25 cellular contexts compared by ENCODE assay signal in the genomic region with DNA sequence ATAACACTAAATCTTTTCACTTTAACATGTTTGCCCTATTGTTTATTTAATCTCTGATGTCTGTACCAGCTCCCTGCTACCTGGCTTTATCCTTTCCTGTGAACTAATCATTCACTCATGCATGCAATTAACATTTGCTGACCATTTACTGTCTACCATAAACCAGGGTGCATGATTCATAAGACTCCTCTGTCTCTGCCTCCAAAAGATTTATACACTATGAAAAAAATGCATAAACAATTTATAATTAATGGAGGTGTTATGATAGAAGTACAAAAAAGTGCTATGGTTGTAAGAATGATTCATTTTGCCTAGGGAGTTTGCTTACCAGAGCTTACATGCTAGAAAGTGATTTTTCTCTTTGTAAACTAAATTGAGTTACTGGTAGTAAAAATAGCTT.
"Had no signal": no experiment of that assay in that cellular context is flagged by ENCODE, and none has a peak within 500 bp of the region (broad histone marks: within the 10 kb centered on the region; RNA-seq: fewer than 3 reads in every experiment).

No MANE protein-coding gene starts in this region.

- H3K9ac ChIP-seq: KMS-11 had no signal

- H3K27ac ChIP-seq: brain microvascular endothelial cell, KMS-11, Peyer's patch had no signal

- H3K27me3 ChIP-seq: brain microvascular endothelial cell, MG63, Peyer's patch had no signal

- H3K4me3 Mint-ChIP-seq: activated CD8-positive, alpha-beta T cell treated with anti-CD3 and anti-CD28 coated beads, Interleukin-2, amount 10 ng/mL, durations not matched to agents 7 days and 5 days; activated naive CD4-positive, alpha-beta T cell treated with anti-CD3 and anti-CD28 coated beads, Interleukin-2, amount 50 U/mL, for 24 hours; T-helper 1 cell treated with Interleukin-12 subunit alpha and Interleukin-12 subunit beta and Interleukin-4 antibody, amounts not matched to agents 30 μg/mL and 1 μg/mL, for 36 hours; WTC11 had no signal

- H3K36me3 ChIP-seq: brain microvascular endothelial cell, MG63, Peyer's patch had no signal

- H3K36me3 Mint-ChIP-seq: activated naive CD4-positive, alpha-beta T cell treated with anti-CD3 and anti-CD28 coated beads, Interleukin-2, amount 50 U/mL, for 24 hours; WTC11 had no signal

- H3K4me1 ChIP-seq: Peyer's patch had no signal

- H3K4me2 ChIP-seq: KMS-11 had no signal

- ATAC-seq: activated CD8-positive, alpha-beta T cell treated with anti-CD3 and anti-CD28 coated beads, Interleukin-2, amount 10 ng/mL, durations not matched to agents 7 days and 5 days; WTC11 had no signal

- H3K4me1 Mint-ChIP-seq: activated naive CD4-positive, alpha-beta T cell treated with anti-CD3 and anti-CD28 coated beads, Interleukin-2, amount 50 U/mL, for 24 hours; WTC11 had no signal

- H3K4me3 ChIP-seq: MG63, Peyer's patch had no signal

- H3K27ac Mint-ChIP-seq: activated CD8-positive, alpha-beta T cell treated with anti-CD3 and anti-CD28 coated beads, Interleukin-2, amount 10 ng/mL, durations not matched to agents 7 days and 5 days; activated naive CD4-positive, alpha-beta T cell treated with anti-CD3 and anti-CD28 coated beads, Interleukin-2, amount 50 U/mL, for 24 hours; T-helper 1 cell treated with Interleukin-12 subunit alpha and Interleukin-12 subunit beta and Interleukin-4 antibody, amounts not matched to agents 30 μg/mL and 1 μg/mL, for 36 hours; WTC11 had no signal

- H3K9me3 ChIP-seq: MG63, Peyer's patch had no signal

- DNase-seq: activated CD4-positive, alpha-beta T cell treated with anti-CD3 and anti-CD28 coated beads for 48 hours; activated CD4-positive, alpha-beta T cell treated with anti-CD3 and anti-CD28 coated beads, Interleukin-2, amount 50 U/mL, for 4 hours; activated CD4-positive, CD25-positive, alpha-beta regulatory T cell treated with anti-CD3 and anti-CD28 coated beads, Interleukin-2, amount 50 U/mL, for 72 hours; activated CD8-positive, alpha-beta memory T cell treated with anti-CD3 and anti-CD28 coated beads, Interleukin-2, amount 50 U/mL, for 48 hours; activated CD8-positive, alpha-beta T cell treated with anti-CD3 and anti-CD28 coated beads, Interleukin-2, amount 10 ng/mL, durations not matched to agents 7 days and 5 days; activated T-cell treated with anti-CD3 and anti-CD28 coated beads, Interleukin-2, amount 50 U/mL, for 1 hour; amygdala; brain microvascular endothelial cell; MG63; MV-4-11; NCI-H1092 treated with DMSO at 0.1 percent for 48 hours; NCI-H1417 treated with DMSO at 0.1 percent for 48 hours; NCI-H1694 treated with DMSO at 0.1 percent for 48 hours; NCI-H2029 treated with DMSO at 0.1 percent for 48 hours; NCI-H345; NCI-H510A; NCI-H69; NK-92 treated with Interleukin-12 subunit alpha and Interleukin-12 subunit beta, amount 100 ng/mL, for 24 hours; OCI-M1; Peyer's patch; SHP77 had no signal

- H3K9me3 Mint-ChIP-seq: T-helper 1 cell treated with Interleukin-12 subunit alpha and Interleukin-12 subunit beta and Interleukin-4 antibody, amounts not matched to agents 30 μg/mL and 1 μg/mL, for 36 hours had no signal
